15 cellular contexts compared by ENCODE assay signal in the genomic region with DNA sequence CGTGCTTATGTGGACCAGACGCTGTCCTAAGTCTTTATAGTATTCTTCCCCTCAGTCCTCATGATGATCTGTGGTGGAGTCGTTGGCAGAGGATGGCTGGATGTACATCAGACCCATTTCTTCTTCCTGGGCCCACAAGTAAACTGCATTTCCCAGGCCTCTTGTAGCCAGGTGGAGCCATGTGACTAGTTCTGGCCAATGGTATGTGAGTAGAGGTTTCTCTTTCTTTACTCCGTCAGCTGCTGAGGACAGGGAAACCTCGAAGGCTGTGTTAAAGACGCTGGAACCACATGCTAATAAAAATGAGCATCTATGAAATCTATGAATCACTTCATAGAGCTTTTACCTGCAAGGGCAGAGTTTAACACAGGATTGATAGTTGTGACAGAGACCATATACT. TPM values are rescaled to one million over a fixed set of nuclear protein-coding genes. Genes with fewer than 3 reads are reported as not detected.
DNase-seq lines count a peak whose midpoint lies in the region; ATAC-seq and TF ChIP-seq lines count a peak whose summit lies in the region.
"Had no signal": no experiment of that assay in that cellular context is flagged by ENCODE, and none has a peak within 500 bp of the region (broad histone marks: within the 10 kb centered on the region; RNA-seq: fewer than 3 reads in every experiment).

No MANE protein-coding gene starts in this region.

- no peak overlapping the region for H2AFZ ChIP-seq in SK-N-SH (ENCODE audit: low read depth)
- H2AFZ ChIP-seq: hepatocyte had no signal

- no peaks in the 10 kb centered on the region for H3K79me2 ChIP-seq in SK-N-SH (ENCODE audit: insufficient read depth)
- H3K79me2 ChIP-seq: hepatocyte had no signal

- no peaks in the 10 kb centered on the region for H3K9me2 ChIP-seq in SK-N-SH

- no peak overlapping the region for H3K4me2 ChIP-seq in SK-N-SH
- H3K4me2 ChIP-seq: hepatocyte had no signal

- H4K20me1 ChIP-seq in SK-N-SH (ENCODE audit: insufficient read depth), result no peaks in the 10 kb centered on the region

- no peak for TF ChIP-seq POLR2A in right lobe of liver (IDR thresholded peaks at IDR 0.05)

- H3K27ac ChIP-seq in SK-N-SH (ENCODE audit: low read depth in 2 of 2, low read length in 1 of 2), result no peak overlapping the region
- no peak overlapping the region for H3K27ac ChIP-seq in right lobe of liver
- H3K27ac ChIP-seq: hepatocyte, prostate gland, thoracic aorta had no signal

- WGBS in SK-N-SH (ENCODE audit: low lambda C conversion rate), result 82% methylated on average over 6 of the region's 6 CpGs
- 47% methylated on average over 3 of the region's 6 CpGs for whole genome bisulfite sequencing in right lobe of liver (ENCODE audit: insufficient coverage, low coverage, low lambda C conversion rate, missing lambda C conversion rate)

- H3K4me3 ChIP-seq in SK-N-SH (ENCODE audit: low read depth in 2 of 2, low read length in 1 of 2) (no peak overlapping the region), right lobe of liver (no peak overlapping the region)
- H3K4me3 ChIP-seq: hepatocyte, MG63, prostate gland, thoracic aorta had no signal

- TF ChIP-seq RAD21 in SK-N-SH (IDR thresholded peaks at IDR 0.05; ENCODE audit: low read length), result no peak

- peaks cover 3% of the 10 kb centered on the region for H3K9me3 Mint-ChIP-seq in WTC11
- H3K9me3 Mint-ChIP-seq: brain had no signal

- no peaks in the 10 kb centered on the region for H3F3A ChIP-seq in SK-N-SH (replicated peaks; ENCODE audit: insufficient read depth)

- no peaks in the 10 kb centered on the region; a peak in 1 of 4 replicates for H3K4me1 ChIP-seq in SK-N-SH (ENCODE audit: control insufficient read depth in 1 of 2, insufficient read depth in 2 of 2, low read depth in 1 of 2, low read length in 1 of 2)
- no peaks in the 10 kb centered on the region for H3K4me1 ChIP-seq in right lobe of liver
- H3K4me1 ChIP-seq: prostate gland had no signal

- CTCF ChIA-PET in SK-N-SH (lab: Yijun Ruan, JAX) (no interaction called here), WTC11 (lab: Charles Lee) (no interaction called here)

- peaks cover 5% of the 10 kb centered on the region; the same call in 1 of the 2 replicates for H3K27me3 Mint-ChIP-seq in WTC11 (ENCODE audit: low read depth)

- TF ChIP-seq CTCF in SK-N-SH (IDR thresholded peaks at IDR 0.05), result no peak
- TF ChIP-seq CTCF in WTC11 (IDR thresholded peaks at IDR 0.05), result no peak
- TF ChIP-seq CTCF in right lobe of liver (IDR thresholded peaks at IDR 0.05), result no peak

- H3K9ac ChIP-seq in SK-N-SH, result no peak overlapping the region

- H3K36me3 ChIP-seq in SK-N-SH (replicated peaks in 1 of 2; ENCODE audit: control insufficient read depth in 1 of 2, insufficient read depth in 2 of 2, low read length in 1 of 2) (no peaks in the 10 kb centered on the region), right lobe of liver (no peaks in the 10 kb centered on the region)
- H3K36me3 ChIP-seq: MG63, prostate gland, thoracic aorta had no signal

- H3K9me3 ChIP-seq in SK-N-SH (no peaks in the 10 kb centered on the region), right lobe of liver (no peaks in the 10 kb centered on the region)
- H3K9me3 ChIP-seq: MG63, prostate gland, thoracic aorta had no signal

- DNase-seq in SK-N-SH (no peak), D341Med (ENCODE audit: low spot score) (peak; percentile 2), WTC11 (ENCODE audit: low spot score) (no peak), right lobe of liver (no peak), HuH-7.5 (ENCODE audit: low spot score) (no peak), Kasumi-1 (lab: John Stamatoyannopoulos, UW) (no peak)
- DNase-seq: MG63, NCI-H1930, NCI-H524 had no signal

- POLR2A ChIA-PET in SK-N-SH (lab: Yijun Ruan, JAX) (no interaction called here), WTC11 (lab: Charles Lee) (no interaction called here)

- H3K4me3 Mint-ChIP-seq in WTC11, result no peak overlapping the region
- H3K4me3 Mint-ChIP-seq: brain had no signal

- TF ChIP-seq EP300 in SK-N-SH (IDR thresholded peaks at IDR 0.05; ENCODE audit: borderline replicate concordance in 1 of 2, low read depth in 1 of 2, low read length in 1 of 2), result no peak

- no peaks in the 10 kb centered on the region for H3K27me3 ChIP-seq in SK-N-SH (ENCODE audit: insufficient read depth)
- H3K27me3 ChIP-seq in right lobe of liver, result no peaks in the 10 kb centered on the region
- H3K27me3 ChIP-seq: hepatocyte had no signal

- peaks cover 2% of the 10 kb centered on the region; the same call in 1 of the 2 replicates for H3K36me3 Mint-ChIP-seq in WTC11
- H3K36me3 Mint-ChIP-seq: brain had no signal

- ATAC-seq in SK-N-SH treated with all-trans-retinoic acid at 6 μM for 48 hours, result no peak
- ATAC-seq in WTC11, result peak; percentile 53
- peak in 3 of 4 donors; percentile 34 to 48 (median 38) for ATAC-seq in right lobe of liver
- ATAC-seq in GM21390 (IDR thresholded peaks at IDR 0.05; ENCODE audit: unreplicated experiment), result no peak

- intact Hi-C loops in right lobe of liver (cut with DNase I), result no loop called here

- no peak overlapping the region for H3K27ac Mint-ChIP-seq in WTC11
- H3K27ac Mint-ChIP-seq: brain had no signal

- peaks cover 16% of the 10 kb centered on the region for H3K4me1 Mint-ChIP-seq in WTC11

TF ChIP-seq in SK-N-SH, 30 proteins besides CTCF, POLR2A, EP300 and RAD21 (continues in another document):
- TF ChIP-seq, protein P1, sequence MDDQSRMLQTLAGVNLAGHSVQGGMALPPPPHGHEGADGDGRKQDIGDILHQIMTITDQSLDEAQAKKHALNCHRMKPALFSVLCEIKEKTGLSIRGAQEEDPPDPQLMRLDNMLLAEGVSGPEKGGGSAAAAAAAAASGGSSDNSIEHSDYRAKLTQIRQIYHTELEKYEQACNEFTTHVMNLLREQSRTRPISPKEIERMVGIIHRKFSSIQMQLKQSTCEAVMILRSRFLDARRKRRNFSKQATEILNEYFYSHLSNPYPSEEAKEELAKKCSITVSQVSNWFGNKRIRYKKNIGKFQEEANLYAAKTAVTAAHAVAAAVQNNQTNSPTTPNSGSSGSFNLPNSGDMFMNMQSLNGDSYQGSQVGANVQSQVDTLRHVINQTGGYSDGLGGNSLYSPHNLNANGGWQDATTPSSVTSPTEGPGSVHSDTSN (IDR thresholded peaks at IDR 0.05), result no peak
- no peak for TF ChIP-seq RFX5 (IDR thresholded peaks at IDR 0.05; ENCODE audit: low read length)
- no peak for TF ChIP-seq NFIC (IDR thresholded peaks at IDR 0.05; ENCODE audit: borderline replicate concordance)
- no peak for TF ChIP-seq MEF2A (IDR thresholded peaks at IDR 0.05; ENCODE audit: borderline replicate concordance, low read depth)
- TF ChIP-seq, protein P2, sequence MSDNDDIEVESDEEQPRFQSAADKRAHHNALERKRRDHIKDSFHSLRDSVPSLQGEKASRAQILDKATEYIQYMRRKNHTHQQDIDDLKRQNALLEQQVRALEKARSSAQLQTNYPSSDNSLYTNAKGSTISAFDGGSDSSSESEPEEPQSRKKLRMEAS (IDR thresholded peaks at IDR 0.05; ENCODE audit: low read depth), result no peak
- no peak for TF ChIP-seq RXRA (IDR thresholded peaks at IDR 0.05; ENCODE audit: borderline replicate concordance, low read depth)

TF ChIP-seq in SK-N-SH treated with all-trans-retinoic acid at 6 μM for 48 hours, 23 proteins besides CTCF, POLR2A, EP300 and RAD21 (continues in another document):
- TF ChIP-seq ARNTL (CRISPR knock-in tag; IDR thresholded peaks at IDR 0.05; ENCODE audit: borderline replicate concordance, low read depth) (no peak), TCF4 (CRISPR knock-in tag; IDR thresholded peaks at IDR 0.05; ENCODE audit: borderline replicate concordance) (no peak), ISL1 (CRISPR knock-in tag; IDR thresholded peaks at IDR 0.05) (no peak)
- TF ChIP-seq, protein P3, sequence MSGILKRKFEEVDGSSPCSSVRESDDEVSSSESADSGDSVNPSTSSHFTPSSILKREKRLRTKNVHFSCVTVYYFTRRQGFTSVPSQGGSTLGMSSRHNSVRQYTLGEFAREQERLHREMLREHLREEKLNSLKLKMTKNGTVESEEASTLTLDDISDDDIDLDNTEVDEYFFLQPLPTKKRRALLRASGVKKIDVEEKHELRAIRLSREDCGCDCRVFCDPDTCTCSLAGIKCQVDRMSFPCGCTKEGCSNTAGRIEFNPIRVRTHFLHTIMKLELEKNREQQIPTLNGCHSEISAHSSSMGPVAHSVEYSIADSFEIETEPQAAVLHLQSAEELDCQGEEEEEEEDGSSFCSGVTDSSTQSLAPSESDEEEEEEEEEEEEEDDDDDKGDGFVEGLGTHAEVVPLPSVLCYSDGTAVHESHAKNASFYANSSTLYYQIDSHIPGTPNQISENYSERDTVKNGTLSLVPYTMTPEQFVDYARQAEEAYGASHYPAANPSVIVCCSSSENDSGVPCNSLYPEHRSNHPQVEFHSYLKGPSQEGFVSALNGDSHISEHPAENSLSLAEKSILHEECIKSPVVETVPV (CRISPR knock-in tag; IDR thresholded peaks at IDR 0.05), result no peak

TF ChIP-seq in WTC11, 78 proteins besides CTCF, POLR2A, EP300 and RAD21 (continues in another document):
- TF ChIP-seq, protein P4, sequence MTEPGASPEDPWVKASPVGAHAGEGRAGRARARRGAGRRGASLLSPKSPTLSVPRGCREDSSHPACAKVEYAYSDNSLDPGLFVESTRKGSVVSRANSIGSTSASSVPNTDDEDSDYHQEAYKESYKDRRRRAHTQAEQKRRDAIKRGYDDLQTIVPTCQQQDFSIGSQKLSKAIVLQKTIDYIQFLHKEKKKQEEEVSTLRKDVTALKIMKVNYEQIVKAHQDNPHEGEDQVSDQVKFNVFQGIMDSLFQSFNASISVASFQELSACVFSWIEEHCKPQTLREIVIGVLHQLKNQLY (CRISPR knock-in tag; IDR thresholded peaks at IDR 0.05), result no peak
- TF ChIP-seq OVOL2 (CRISPR knock-in tag; IDR thresholded peaks at IDR 0.05; ENCODE audit: borderline replicate concordance) (no peak), NFYB (CRISPR knock-in tag; conservative IDR thresholded peaks at IDR 0.05; ENCODE audit: low read depth) (peak; percentile 38; the same call in 1 of the 2 replicates), TEAD4 (CRISPR knock-in tag; IDR thresholded peaks at IDR 0.05) (no peak)

RNA-seq across cellular contexts. Expression of a gene that starts 18.7 kb away (rescaled TPM):
- 13.7 and 17.1 TPM in 2 replicates for polyA plus RNA-seq in SK-N-SH (2012; rRNA removed)
- polyA plus RNA-seq in SK-N-SH (2012; cell fraction: cytosol; rRNA removed), result 5.4 and 10.2 TPM in 2 replicates
- polyA plus RNA-seq in SK-N-SH (2012; cell fraction: nucleus; rRNA removed), result 19.2 and 37.2 TPM in 2 replicates
- 23.9 to 25.7 TPM (median 24.2 TPM) in 3 replicates for total RNA-seq in WTC11 (2021)
- 1 to 10 TPM; 3.4 to 8.4 (median 7.0) TPM for total RNA-seq in right lobe of liver

RNA-seq across cellular contexts. Expression of a gene that starts 55.7 kb away (rescaled TPM):
- 2.5 and 4.4 TPM in 2 replicates for polyA plus RNA-seq in SK-N-SH (2012; rRNA removed)
- polyA plus RNA-seq in SK-N-SH (2012; cell fraction: cytosol; rRNA removed), result 1.8 and 2.7 TPM in 2 replicates
- 8.0 and 8.7 TPM in 2 replicates for polyA plus RNA-seq in SK-N-SH (2012; cell fraction: nucleus; rRNA removed)
- total RNA-seq in WTC11 (2021) (10.7 to 13.6 TPM (median 11.0 TPM) in 3 replicates), right lobe of liver (1 to 10 TPM; 1.1 to 2.4 (median 1.7) TPM)

Comparison
In these comparisons a context has a peak if more than half of its experiments do, and no peak if none do; other contexts are left out.
1. ATAC-seq: peak in WTC11 (single experiment) and right lobe of liver (3 of 4); none in SK-N-SH treated with all-trans-retinoic acid at 6 μM for 48 hours (single experiment) and GM21390 (single experiment).